Comparison of ENCODE assay signal across 12 cellular contexts in the genomic region with DNA sequence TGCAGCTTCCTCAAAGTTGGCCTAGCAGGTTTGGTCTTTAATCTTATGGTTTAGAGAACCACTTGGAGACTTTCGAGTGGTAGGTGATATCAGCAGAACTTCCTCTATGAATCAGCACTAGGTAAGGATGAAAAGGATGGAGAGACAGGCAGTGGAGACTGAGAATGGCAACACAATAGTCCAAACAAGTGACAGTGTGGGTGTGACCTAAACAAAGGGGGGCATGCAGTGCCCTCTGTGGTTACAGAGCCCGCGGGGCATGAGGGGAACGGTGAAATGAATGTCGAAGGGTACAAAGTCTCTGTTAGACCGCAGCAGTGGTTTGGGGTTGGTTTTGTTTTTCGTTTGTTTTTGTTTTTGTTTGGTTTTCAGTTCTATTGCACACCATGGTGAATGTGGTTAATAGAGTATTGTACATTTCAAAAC.
DNase-seq lines count a peak whose midpoint lies in the region; ATAC-seq and TF ChIP-seq lines count a peak whose summit lies in the region.
"Had no signal": no experiment of that assay in that cellular context is flagged by ENCODE, and none has a peak within 500 bp of the region (broad histone marks: within the 10 kb centered on the region; RNA-seq: fewer than 3 reads in every experiment).

No MANE protein-coding gene starts in this region.

- DNase-seq in GM12865 (ENCODE audit: low read depth) (peak; percentile 81), hepatic stellate cell (ENCODE audit: low spot score) (no peak), SKM-1 treated with dmso at 0.1 percent for 144 hours (lab: John Stamatoyannopoulos, UW; ENCODE audit: unreplicated experiment) (no peak), NCI-H446 (lab: John Stamatoyannopoulos, UW) (no peak), AG20443 (ENCODE audit: low spot score) (no peak)
- DNase-seq: activated T-cell treated with anti-CD3 and anti-CD28 coated beads, Interleukin-2, amount 50 U/mL, for 24 hours; Karpas-422 had no signal

- H3K4me3 ChIP-seq in GM12865 (ENCODE audit: low read depth, low read length): no peak overlapping the region

- TF ChIP-seq CTCF in GM12865 (IDR thresholded peaks at IDR 0.05; ENCODE audit: insufficient read depth, low read depth, low read length, missing control alignments): no peak

- ATAC-seq in GM19324 (IDR thresholded peaks at IDR 0.05; ENCODE audit: low FRiP score, unreplicated experiment) (peak; percentile 99), HG02763 (IDR thresholded peaks at IDR 0.05; ENCODE audit: unreplicated experiment) (peak; percentile 82), HG03469 (IDR thresholded peaks at IDR 0.05; ENCODE audit: unreplicated experiment) (peak; percentile 58)
- ATAC-seq: esophagus mucosa, HCT116 had no signal
